Comparison of ENCODE assay signal across 34 cellular contexts in the genomic region with DNA sequence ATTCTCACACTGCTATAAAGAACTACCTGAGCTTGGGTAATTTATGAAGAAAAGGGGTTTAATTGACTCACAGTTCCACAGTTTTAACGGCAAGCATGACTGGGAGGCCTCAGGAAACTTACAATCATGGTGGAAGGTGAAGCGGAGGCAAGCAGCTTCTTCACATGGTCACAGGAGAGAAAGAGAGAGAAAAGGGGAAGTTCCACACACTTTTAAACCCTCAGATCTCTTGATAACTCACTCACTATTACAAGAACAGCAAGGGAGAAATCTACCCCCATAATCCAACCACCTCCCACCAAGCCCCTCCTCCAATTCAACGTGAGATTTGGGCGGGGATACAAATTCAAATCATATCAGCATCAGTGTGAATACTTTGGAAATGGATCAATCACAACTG.
"Had no signal": no experiment of that assay in that cellular context is flagged by ENCODE, and none has a peak within 500 bp of the region (broad histone marks: within the 10 kb centered on the region; RNA-seq: fewer than 3 reads in every experiment).

No MANE protein-coding gene starts in this region.

- H3K27ac Mint-ChIP-seq: activated CD4-positive, alpha-beta memory T cell treated with anti-CD3 and anti-CD28 coated beads, Interleukin-2, amount 10 ng/mL, durations not matched to agents 7 days and 5 days; activated CD4-positive, alpha-beta T cell treated with anti-CD3 and anti-CD28 coated beads, Interleukin-2, amount 10 ng/mL, durations not matched to agents 24 days and 14 days; activated naive CD4-positive, alpha-beta T cell treated with anti-CD3 and anti-CD28 coated beads, Interleukin-2, amount 10 ng/mL, durations not matched to agents 7 days and 5 days; activated naive CD8-positive, alpha-beta T cell treated with anti-CD3 and anti-CD28 coated beads, Interleukin-2, amount 10 ng/mL, durations not matched to agents 7 days and 5 days; activated T-cell treated with anti-CD3 and anti-CD28 coated beads, Interleukin-2, amount 50 U/mL, for 24 hours; brain; immature natural killer cell; naive thymus-derived CD4-positive, alpha-beta T cell; stimulated activated effector memory CD8-positive, alpha-beta T cell treated with anti-CD3 and anti-CD28 coated beads, Interleukin-12 subunit alpha, Interleukin-12 subunit beta, amount 100 ng/mL, for 72 hours; stimulated activated naive CD8-positive, alpha-beta T cell treated with anti-CD3 and anti-CD28 coated beads, Interleukin-15, Interleukin-2, amounts not matched to agents 100 ng/mL and 50 ng/mL, for 24 hours; T-helper 17 cell had no signal

- H3K36me3 ChIP-seq: ascending aorta, cardiac muscle cell, gastrocnemius medialis, ovary, prostate gland, upper lobe of left lung had no signal

- ATAC-seq: gastrocnemius medialis; naive thymus-derived CD4-positive, alpha-beta T cell; sciatic nerve; stimulated activated effector memory CD8-positive, alpha-beta T cell treated with anti-CD3 and anti-CD28 coated beads, Interleukin-12 subunit alpha, Interleukin-12 subunit beta, amount 100 ng/mL, for 72 hours; T-helper 17 cell had no signal

- H3K4me3 Mint-ChIP-seq: activated CD4-positive, alpha-beta memory T cell treated with anti-CD3 and anti-CD28 coated beads, Interleukin-2, amount 10 ng/mL, durations not matched to agents 7 days and 5 days; activated CD4-positive, alpha-beta T cell treated with anti-CD3 and anti-CD28 coated beads, Interleukin-2, amount 10 ng/mL, durations not matched to agents 24 days and 14 days; activated naive CD4-positive, alpha-beta T cell treated with anti-CD3 and anti-CD28 coated beads, Interleukin-2, amount 10 ng/mL, durations not matched to agents 7 days and 5 days; activated naive CD8-positive, alpha-beta T cell treated with anti-CD3 and anti-CD28 coated beads, Interleukin-2, amount 10 ng/mL, durations not matched to agents 7 days and 5 days; activated T-cell treated with anti-CD3 and anti-CD28 coated beads, Interleukin-2, amount 50 U/mL, for 24 hours; brain; immature natural killer cell; naive thymus-derived CD4-positive, alpha-beta T cell; stimulated activated effector memory CD8-positive, alpha-beta T cell treated with anti-CD3 and anti-CD28 coated beads, Interleukin-12 subunit alpha, Interleukin-12 subunit beta, amount 100 ng/mL, for 72 hours; stimulated activated naive CD8-positive, alpha-beta T cell treated with anti-CD3 and anti-CD28 coated beads, Interleukin-15, Interleukin-2, amounts not matched to agents 100 ng/mL and 50 ng/mL, for 24 hours; T-helper 17 cell had no signal

- H3K27ac ChIP-seq: ascending aorta, cardiac muscle cell, coronary artery, dorsolateral prefrontal cortex, gastrocnemius medialis, ovary, prostate gland, skin epidermis, upper lobe of left lung, VCaP had no signal

- H3K27me3 Mint-ChIP-seq: activated CD4-positive, alpha-beta T cell treated with anti-CD3 and anti-CD28 coated beads, Interleukin-2, amount 10 ng/mL, durations not matched to agents 24 days and 14 days; activated naive CD4-positive, alpha-beta T cell treated with anti-CD3 and anti-CD28 coated beads, Interleukin-2, amount 10 ng/mL, durations not matched to agents 7 days and 5 days; activated naive CD8-positive, alpha-beta T cell treated with anti-CD3 and anti-CD28 coated beads, Interleukin-2, amount 10 ng/mL, durations not matched to agents 7 days and 5 days; activated T-cell treated with anti-CD3 and anti-CD28 coated beads, Interleukin-2, amount 50 U/mL, for 24 hours; stimulated activated naive CD8-positive, alpha-beta T cell treated with anti-CD3 and anti-CD28 coated beads, Interleukin-15, Interleukin-2, amounts not matched to agents 100 ng/mL and 50 ng/mL, for 24 hours had no signal

- H3K4me3 ChIP-seq: ascending aorta, cardiac muscle cell, coronary artery, dorsolateral prefrontal cortex, gastrocnemius medialis, ovary, prostate gland, skin epidermis, upper lobe of left lung had no signal

- DNase-seq: activated CD4-positive, alpha-beta memory T cell treated with anti-CD3 and anti-CD28 coated beads, Interleukin-2, amount 10 ng/mL, durations not matched to agents 7 days and 5 days; activated CD4-positive, alpha-beta T cell treated with anti-CD3 and anti-CD28 coated beads, Interleukin-2, amount 10 ng/mL, durations not matched to agents 24 days and 14 days; activated CD4-positive, CD25-positive, alpha-beta regulatory T cell treated with anti-CD3 and anti-CD28 coated beads, Interleukin-2, amount 50 U/mL, for 72 hours; activated CD8-positive, alpha-beta memory T cell treated with anti-CD3 and anti-CD28 coated beads, Interleukin-2, amount 50 U/mL, for 48 hours; activated gamma-delta T cell; activated naive CD4-positive, alpha-beta T cell treated with anti-CD3 and anti-CD28 coated beads, Interleukin-2, amount 10 ng/mL, durations not matched to agents 7 days and 5 days; activated naive CD8-positive, alpha-beta T cell treated with anti-CD3 and anti-CD28 coated beads, Interleukin-2, amount 10 ng/mL, durations not matched to agents 7 days and 5 days; activated T-cell treated with anti-CD3 and anti-CD28 coated beads, Interleukin-2, amount 50 U/mL, for 24 hours; cerebellar nuclear complex; dorsolateral prefrontal cortex; effector memory CD4-positive, alpha-beta T cell; gastrocnemius medialis; hippocampal formation; immature natural killer cell; kidney; midbrain; naive thymus-derived CD4-positive, alpha-beta T cell; ovary; retina; stimulated activated CD4-positive, alpha-beta T cell treated with anti-CD3 and anti-CD28 coated beads, Interleukin-12 subunit alpha, Interleukin-12 subunit beta, amount 100 ng/mL, for 4 hours; stimulated activated CD4-positive, alpha-beta T cell treated with anti-CD3 and anti-CD28 coated beads, Interleukin-4, amount 100 ng/mL, for 24 hours; T-helper 17 cell; T1000; upper lobe of left lung had no signal

- H3K9me3 ChIP-seq: ascending aorta, gastrocnemius medialis, ovary, prostate gland, upper lobe of left lung had no signal

- H3K4me1 Mint-ChIP-seq: activated CD4-positive, alpha-beta memory T cell treated with anti-CD3 and anti-CD28 coated beads, Interleukin-2, amount 10 ng/mL, durations not matched to agents 7 days and 5 days; activated naive CD4-positive, alpha-beta T cell treated with anti-CD3 and anti-CD28 coated beads, Interleukin-2, amount 10 ng/mL, durations not matched to agents 7 days and 5 days; activated naive CD8-positive, alpha-beta T cell treated with anti-CD3 and anti-CD28 coated beads, Interleukin-2, amount 10 ng/mL, durations not matched to agents 7 days and 5 days; immature natural killer cell; stimulated activated effector memory CD8-positive, alpha-beta T cell treated with anti-CD3 and anti-CD28 coated beads, Interleukin-12 subunit alpha, Interleukin-12 subunit beta, amount 100 ng/mL, for 72 hours; T-helper 17 cell had no signal

- H3K27me3 ChIP-seq: ascending aorta, cardiac muscle cell, dorsolateral prefrontal cortex, gastrocnemius medialis, ovary, upper lobe of left lung had no signal

- H3K4me1 ChIP-seq: ascending aorta, prostate gland, upper lobe of left lung had no signal

- H3K36me3 Mint-ChIP-seq: activated naive CD4-positive, alpha-beta T cell treated with anti-CD3 and anti-CD28 coated beads, Interleukin-2, amount 10 ng/mL, durations not matched to agents 7 days and 5 days; activated naive CD8-positive, alpha-beta T cell treated with anti-CD3 and anti-CD28 coated beads, Interleukin-2, amount 10 ng/mL, durations not matched to agents 7 days and 5 days; brain; immature natural killer cell; naive thymus-derived CD4-positive, alpha-beta T cell; stimulated activated effector memory CD8-positive, alpha-beta T cell treated with anti-CD3 and anti-CD28 coated beads, Interleukin-12 subunit alpha, Interleukin-12 subunit beta, amount 100 ng/mL, for 72 hours had no signal

- H3K9me3 Mint-ChIP-seq: activated CD4-positive, alpha-beta memory T cell treated with anti-CD3 and anti-CD28 coated beads, Interleukin-2, amount 10 ng/mL, durations not matched to agents 7 days and 5 days; activated CD4-positive, alpha-beta T cell treated with anti-CD3 and anti-CD28 coated beads, Interleukin-2, amount 10 ng/mL, durations not matched to agents 24 days and 14 days; activated naive CD4-positive, alpha-beta T cell treated with anti-CD3 and anti-CD28 coated beads, Interleukin-2, amount 10 ng/mL, durations not matched to agents 7 days and 5 days; activated naive CD8-positive, alpha-beta T cell treated with anti-CD3 and anti-CD28 coated beads, Interleukin-2, amount 10 ng/mL, durations not matched to agents 7 days and 5 days; activated T-cell treated with anti-CD3 and anti-CD28 coated beads, Interleukin-2, amount 50 U/mL, for 24 hours; brain; immature natural killer cell; naive thymus-derived CD4-positive, alpha-beta T cell; stimulated activated effector memory CD8-positive, alpha-beta T cell treated with anti-CD3 and anti-CD28 coated beads, Interleukin-12 subunit alpha, Interleukin-12 subunit beta, amount 100 ng/mL, for 72 hours; stimulated activated naive CD8-positive, alpha-beta T cell treated with anti-CD3 and anti-CD28 coated beads, Interleukin-15, Interleukin-2, amounts not matched to agents 100 ng/mL and 50 ng/mL, for 24 hours had no signal
